Comparison of ENCODE assay signal across 8 cellular contexts in the genomic region with DNA sequence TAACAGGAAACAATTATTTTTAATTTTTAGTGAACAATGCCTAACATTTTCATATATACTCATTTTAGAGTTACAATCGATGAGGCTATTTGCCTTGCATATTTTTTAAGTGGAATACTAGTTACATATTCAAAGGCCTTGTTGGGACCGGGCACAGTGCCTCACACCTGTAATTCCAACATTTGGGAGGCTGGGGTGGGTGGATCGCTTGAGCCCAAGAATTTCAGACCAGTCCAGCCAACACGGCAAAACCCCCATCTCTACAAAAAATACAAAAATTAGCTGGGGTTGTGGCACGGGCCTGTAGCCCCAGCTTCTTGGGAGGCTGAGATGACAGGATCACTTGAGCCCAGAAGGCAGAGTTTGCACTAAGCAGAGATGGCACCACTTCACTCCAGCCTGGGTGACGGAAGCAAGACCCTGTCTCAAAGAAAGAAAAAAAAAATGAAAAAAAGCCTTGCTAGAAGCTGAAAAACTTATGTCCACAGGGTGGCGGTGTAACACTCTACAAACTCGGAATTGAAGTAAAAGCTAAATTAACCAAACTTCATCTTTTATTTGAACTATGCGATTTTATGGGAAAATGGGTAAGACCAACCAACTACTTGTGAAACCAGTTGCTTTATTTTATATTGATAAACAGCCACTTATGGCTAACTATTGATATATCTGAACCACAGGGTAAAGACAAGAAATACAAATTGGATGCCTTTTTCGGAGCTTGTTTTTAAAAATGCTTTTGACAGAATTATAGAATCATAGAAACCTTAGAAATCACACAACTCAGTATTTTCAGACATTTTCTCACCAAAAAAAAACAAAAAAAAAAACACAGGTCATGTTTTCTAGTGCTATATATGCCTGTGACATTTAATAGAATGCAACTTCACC. TPM values are rescaled to one million over a fixed set of nuclear protein-coding genes. Genes with fewer than 3 reads are reported as not detected.
A peak's percentile ranks its signal among the peaks of the same experiment; 100 is the strongest.
DNase-seq lines count a peak whose midpoint lies in the region; ATAC-seq and TF ChIP-seq lines count a peak whose summit lies in the region.

No MANE protein-coding gene starts in this region.

- CTCF ChIA-PET in Caco-2 (lab: Charles Lee): interaction anchor here (0.6 to 1.6 kb wide), 13 partner anchors 8 to 327 kb away, joined by 3 to 11 read pairs (median 5); a partner anchor contains a TSS

- no peaks in the 10 kb centered on the region for H3K79me2 ChIP-seq in neural cell (replicated peaks; ENCODE audit: insufficient read depth, low read length)

- POLR2A ChIA-PET in Caco-2 (lab: Charles Lee): interaction anchor here (0.6 to 1.1 kb wide), 3 partner anchors 34 to 158 kb away, joined by 3 to 9 read pairs (median 8); a partner anchor contains a TSS

- TF ChIP-seq EP300 in neural cell (conservative IDR thresholded peaks at IDR 0.05; ENCODE audit: poor library complexity, severe bottlenecking): no peak

- peak; percentile 44 to 67 for DNase-seq in Caco-2
- peak; percentile 8 for DNase-seq in NCI-H82 treated with DMSO at 0.1 percent for 48 hours (lab: John Stamatoyannopoulos, UW; ENCODE audit: unreplicated experiment)
- DNase-seq in activated CD8-positive, alpha-beta memory T cell treated with anti-CD3 and anti-CD28 coated beads for 24 hours: peak; percentile 73
- no peak for DNase-seq in epithelial cell of prostate (ENCODE audit: low read depth, low spot score)
- DNase-seq in tibial artery: peak in 1 of 2 donors; percentile 40

- H3K4me2 ChIP-seq in neural cell (ENCODE audit: low read length): no peak overlapping the region

- H3K36me3 Mint-ChIP-seq in Caco-2 (ENCODE audit: insufficient read depth, unreplicated experiment): no peaks in the 10 kb centered on the region

- TF ChIP-seq RAD21 in neural cell (conservative IDR thresholded peaks at IDR 0.05): peak; percentile 91

- H3K36me3 ChIP-seq in Caco-2 (ENCODE audit: control insufficient read depth, insufficient read depth, low read length) (no peaks in the 10 kb centered on the region), neural cell (ENCODE audit: insufficient read depth, low read length) (no peaks in the 10 kb centered on the region), tibial artery (no peaks in the 10 kb centered on the region)

- H3K4me3 Mint-ChIP-seq in Caco-2 (ENCODE audit: unreplicated experiment): no peak overlapping the region

- peak overlapping the region; percentile 93 for H3K27ac ChIP-seq in epithelial cell of prostate
- H3K27ac ChIP-seq in neural cell (ENCODE audit: low read length): no peak overlapping the region
- no peak overlapping the region for H3K27ac ChIP-seq in tibial artery

- peaks cover 14% of the 10 kb centered on the region for H3K4me1 Mint-ChIP-seq in Caco-2 (ENCODE audit: low read depth, unreplicated experiment)

- no peak overlapping the region for H3K27ac Mint-ChIP-seq in Caco-2 (ENCODE audit: unreplicated experiment)

- H3K9me2 ChIP-seq in neural cell (ENCODE audit: insufficient read depth, low read length): no peaks in the 10 kb centered on the region

- H3K9me3 Mint-ChIP-seq in Caco-2 (ENCODE audit: unreplicated experiment): no peaks in the 10 kb centered on the region

- H3K9me3 ChIP-seq in Caco-2 (no peaks in the 10 kb centered on the region), neural cell (ENCODE audit: low read length) (no peaks in the 10 kb centered on the region), tibial artery (no peaks in the 10 kb centered on the region)

- H2AFZ ChIP-seq in neural cell (ENCODE audit: low read depth, low read length): no peak overlapping the region

- peaks cover 3% of the 10 kb centered on the region for H3K27me3 Mint-ChIP-seq in Caco-2 (ENCODE audit: insufficient read depth, unreplicated experiment)

- BruUV-seq in Caco-2 (replicated peaks; lab: Mats Ljungman, UMichigan): no TSS peak

- intact Hi-C loops in Caco-2 (cut with micrococcal nuclease; ENCODE audit: unreplicated experiment) (loop anchor here (1.0 to 10.0 kb wide), 7 partner anchors 29 to 265 kb away; a partner anchor contains a TSS), tibial artery (cut with DNase I; ENCODE audit: low total_unique reads) (no loop called here)

- 0 out of 2 replicates have a peak, but pooled peaks cover 4% of the 10 kb centered on the region for H3K4me1 ChIP-seq in Caco-2
- peaks cover 0 to 15% (median 0%) of the 10 kb centered on the region in 4 donors for H3K4me1 ChIP-seq in tibial artery

- ATAC-seq in HG03159 (IDR thresholded peaks at IDR 0.05; ENCODE audit: unreplicated experiment) (peak; percentile 57), GM19328 (IDR thresholded peaks at IDR 0.05; ENCODE audit: unreplicated experiment) (no peak)

- H4K20me1 ChIP-seq in neural cell (ENCODE audit: insufficient read depth): no peaks in the 10 kb centered on the region

- no peaks in the 10 kb centered on the region; the same call in 1 of the 2 replicates for H3K27me3 ChIP-seq in Caco-2 (replicated peaks; ENCODE audit: control insufficient read depth, insufficient read depth, low read length)
- H3K27me3 ChIP-seq in neural cell (ENCODE audit: insufficient read depth, low read depth, low read length): no peaks in the 10 kb centered on the region
- peaks cover 0 to 2% of the 10 kb centered on the region in 2 donors for H3K27me3 ChIP-seq in tibial artery

- H3F3A ChIP-seq in neural cell (ENCODE audit: insufficient read depth, low read length, poor library complexity, severe bottlenecking): no peaks in the 10 kb centered on the region

- no peak overlapping the region for H3K4me3 ChIP-seq in Caco-2 (ENCODE audit: low read depth, low read length)
- H3K4me3 ChIP-seq in neural cell (ENCODE audit: low read length): no peak overlapping the region
- no peak overlapping the region for H3K4me3 ChIP-seq in tibial artery

- TF ChIP-seq CTCF in Caco-2 (IDR thresholded peaks at IDR 0.05; ENCODE audit: insufficient read depth in 1 of 2, low read depth in 1 of 2, low read length in 1 of 2, severe bottlenecking in 1 of 2, unreplicated experiment in 1 of 2) (peak; percentile 57 to 59), neural cell (IDR thresholded peaks at IDR 0.05; ENCODE audit: poor library complexity, severe bottlenecking) (peak; percentile 90), tibial artery (IDR thresholded peaks at IDR 0.05) (peak; percentile 67 to 70)

- H3K9ac ChIP-seq in neural cell (ENCODE audit: low read length): no peak overlapping the region

TF ChIP-seq in neural cell, 6 proteins besides CTCF, POLR2A, EP300 and RAD21:
- TF ChIP-seq POLR2AphosphoS5 (IDR thresholded peaks at IDR 0.05) (no peak), SMC3 (conservative IDR thresholded peaks at IDR 0.05; ENCODE audit: poor library complexity) (peak; percentile 94)
- TF ChIP-seq, protein P1, sequence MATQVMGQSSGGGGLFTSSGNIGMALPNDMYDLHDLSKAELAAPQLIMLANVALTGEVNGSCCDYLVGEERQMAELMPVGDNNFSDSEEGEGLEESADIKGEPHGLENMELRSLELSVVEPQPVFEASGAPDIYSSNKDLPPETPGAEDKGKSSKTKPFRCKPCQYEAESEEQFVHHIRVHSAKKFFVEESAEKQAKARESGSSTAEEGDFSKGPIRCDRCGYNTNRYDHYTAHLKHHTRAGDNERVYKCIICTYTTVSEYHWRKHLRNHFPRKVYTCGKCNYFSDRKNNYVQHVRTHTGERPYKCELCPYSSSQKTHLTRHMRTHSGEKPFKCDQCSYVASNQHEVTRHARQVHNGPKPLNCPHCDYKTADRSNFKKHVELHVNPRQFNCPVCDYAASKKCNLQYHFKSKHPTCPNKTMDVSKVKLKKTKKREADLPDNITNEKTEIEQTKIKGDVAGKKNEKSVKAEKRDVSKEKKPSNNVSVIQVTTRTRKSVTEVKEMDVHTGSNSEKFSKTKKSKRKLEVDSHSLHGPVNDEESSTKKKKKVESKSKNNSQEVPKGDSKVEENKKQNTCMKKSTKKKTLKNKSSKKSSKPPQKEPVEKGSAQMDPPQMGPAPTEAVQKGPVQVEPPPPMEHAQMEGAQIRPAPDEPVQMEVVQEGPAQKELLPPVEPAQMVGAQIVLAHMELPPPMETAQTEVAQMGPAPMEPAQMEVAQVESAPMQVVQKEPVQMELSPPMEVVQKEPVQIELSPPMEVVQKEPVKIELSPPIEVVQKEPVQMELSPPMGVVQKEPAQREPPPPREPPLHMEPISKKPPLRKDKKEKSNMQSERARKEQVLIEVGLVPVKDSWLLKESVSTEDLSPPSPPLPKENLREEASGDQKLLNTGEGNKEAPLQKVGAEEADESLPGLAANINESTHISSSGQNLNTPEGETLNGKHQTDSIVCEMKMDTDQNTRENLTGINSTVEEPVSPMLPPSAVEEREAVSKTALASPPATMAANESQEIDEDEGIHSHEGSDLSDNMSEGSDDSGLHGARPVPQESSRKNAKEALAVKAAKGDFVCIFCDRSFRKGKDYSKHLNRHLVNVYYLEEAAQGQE (IDR thresholded peaks at IDR 0.05; ENCODE audit: borderline replicate concordance): no peak
TF ChIP-seq in neural cell: peak in this region for 1.

RNA-seq across cellular contexts. Expression of a gene that starts 24.1 kb away (rescaled TPM):
- 0.16 TPM in 1 of 2 replicates, not detected in the other for total RNA-seq in Caco-2 (2022)
- polyA plus RNA-seq in neural cell: not detected in 2 replicates
- polyA minus RNA-seq in neural cell: not detected in 2 replicates

RNA-seq across cellular contexts. Expression of a gene that starts 32.7 kb away (rescaled TPM):
- total RNA-seq in Caco-2 (2022): 69.3 and 73.4 TPM in 2 replicates
- polyA plus RNA-seq in neural cell: 11.4 and 21.4 TPM in 2 replicates
- polyA minus RNA-seq in neural cell: 15.8 and 18.3 TPM in 2 replicates
